ENCODE assay signal across 25 cellular contexts in the genomic region with DNA sequence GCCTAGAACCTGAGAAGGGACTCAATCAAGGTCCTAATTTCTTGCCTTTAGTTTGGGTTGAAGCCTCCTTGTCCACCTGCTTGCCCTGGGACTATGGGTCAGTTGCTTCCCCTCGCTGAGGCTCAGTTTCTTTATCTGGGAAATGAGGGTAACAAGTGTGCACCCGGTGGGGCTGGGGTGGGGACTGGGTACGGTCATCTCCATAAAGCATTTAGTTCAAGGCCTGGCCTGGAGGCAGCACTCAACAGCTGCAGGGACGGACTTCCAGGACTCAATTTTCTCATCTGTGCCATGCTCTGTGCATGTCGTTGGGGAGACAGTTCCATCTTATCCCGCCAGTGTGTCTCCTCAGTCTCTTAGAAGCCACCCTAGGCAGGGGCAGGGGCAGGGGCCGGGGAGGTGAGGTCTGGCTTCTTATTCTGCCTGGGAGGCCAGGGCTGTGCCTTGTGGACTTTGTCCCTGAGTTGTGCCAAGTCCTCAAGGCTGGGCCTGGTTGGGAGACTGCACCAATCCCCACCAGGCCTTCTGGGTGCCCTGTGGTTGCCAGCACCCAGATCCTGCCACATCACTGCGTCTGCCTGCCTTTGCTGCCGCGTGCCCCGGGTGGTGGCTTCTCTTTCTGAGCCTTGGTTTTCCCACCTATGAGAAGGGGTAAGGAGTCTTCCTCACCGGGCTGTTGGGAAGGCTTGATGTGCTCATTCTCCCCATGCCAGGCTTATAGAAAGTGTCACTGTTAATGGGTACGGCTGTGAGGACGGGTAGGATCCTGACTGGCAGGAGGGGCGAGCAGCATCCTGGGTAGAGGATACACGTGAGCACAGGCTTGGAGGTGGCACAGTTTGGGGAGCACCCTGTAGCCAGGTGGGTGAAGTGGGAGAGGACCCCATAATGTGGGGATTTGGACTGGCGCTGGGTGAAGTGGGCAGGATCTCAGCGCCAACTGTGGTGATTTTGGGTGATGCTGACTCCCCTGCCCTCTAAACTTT. TPM values are rescaled to one million over a fixed set of nuclear protein-coding genes. Genes with fewer than 3 reads are reported as not detected.
A peak's percentile ranks its signal among the peaks of the same experiment; 100 is the strongest.
DNase-seq lines count a peak whose midpoint lies in the region; ATAC-seq, FAIRE-seq and TF ChIP-seq lines count a peak whose summit lies in the region.
"Had no signal": no experiment of that assay in that cellular context is flagged by ENCODE, and none has a peak within 500 bp of the region (broad histone marks: within the 10 kb centered on the region; RNA-seq: fewer than 3 reads in every experiment).

No MANE protein-coding gene starts in this region.

- peaks cover 86% of the 10 kb centered on the region for H3K4me1 ChIP-seq in BLaER1
- peaks cover 47% of the 10 kb centered on the region for H3K4me1 ChIP-seq in RWPE2 (ENCODE audit: insufficient read depth, poor library complexity, severe bottlenecking)
- H3K4me1 ChIP-seq in small intestine (ENCODE audit: control insufficient read depth in 2 of 2, insufficient read depth in 1 of 2, low read depth in 1 of 2, low read length in 1 of 2) = peaks cover 8 to 12% of the 10 kb centered on the region in 2 donors

- FAIRE-seq in small intestine (lab: Jason Lieb, UNC) = no peak
- FAIRE-seq: kidney had no signal

- 25 to 64% (median 51%) methylated on average over 18 of the region's 18 CpGs for WGBS in small intestine, 3 donors

- H3K9me3 ChIP-seq in BLaER1 (no peaks in the 10 kb centered on the region), RWPE2 (ENCODE audit: severe bottlenecking) (no peaks in the 10 kb centered on the region), small intestine (ENCODE audit: control insufficient read depth, low read depth) (no peaks in the 10 kb centered on the region)
- H3K9me3 ChIP-seq: gastrocnemius medialis, SJCRH30 had no signal

- ATAC-seq in RWPE2 (ENCODE audit: low read depth) (no peak), HG02610 (IDR thresholded peaks at IDR 0.05; ENCODE audit: unreplicated experiment) (no peak), HG03520 (IDR thresholded peaks at IDR 0.05; ENCODE audit: unreplicated experiment) (no peak)
- ATAC-seq: natural killer cell; stimulated activated naive CD8-positive, alpha-beta T cell treated with anti-CD3 and anti-CD28 coated beads, Interleukin-15, amount 100 ng/mL, for 72 hours had no signal

- peak overlapping the region; percentile 66 for H3K27ac Mint-ChIP-seq in mesothelial cell of epicardium
- H3K27ac Mint-ChIP-seq: activated CD4-positive, alpha-beta T cell treated with anti-CD3 and anti-CD28 coated beads, Interleukin-2, amount 10 ng/mL, durations not matched to agents 7 days and 5 days; CD4-positive, alpha-beta T cell; T-helper 1 cell treated with Interleukin-12 subunit alpha and Interleukin-12 subunit beta and Interleukin-4 antibody, amounts not matched to agents 30 μg/mL and 1 μg/mL, for 36 hours had no signal

- H4K20me1 ChIP-seq in BLaER1 = peaks cover 100% of the 10 kb centered on the region

- H3K27ac ChIP-seq in BLaER1 (peak overlapping the region; percentile 36; the same call in 1 of the 2 replicates), RWPE2 (ENCODE audit: poor library complexity, severe bottlenecking) (peak overlapping the region; percentile 96), small intestine (ENCODE audit: low read depth in 1 of 2, low read length in 1 of 2) (peak overlapping the region; percentile 79 to 84)
- H3K27ac ChIP-seq: gastrocnemius medialis, PC-9, SJCRH30 had no signal

- H3K4me3 ChIP-seq in BLaER1 = no peak overlapping the region
- H3K4me3 ChIP-seq in RWPE2 (ENCODE audit: severe bottlenecking) = no peak overlapping the region
- peak overlapping the region in 1 of 2 donors; percentile 37 for H3K4me3 ChIP-seq in small intestine (ENCODE audit: low read depth in 1 of 2, low read length in 2 of 2)
- H3K4me3 ChIP-seq: gastrocnemius medialis, PC-9, SJCRH30 had no signal

- H3K4me2 ChIP-seq in BLaER1 = peak overlapping the region; percentile 76
- H3K4me2 ChIP-seq: PC-9 had no signal

- H3K27me3 ChIP-seq in BLaER1 (no peaks in the 10 kb centered on the region), RWPE2 (ENCODE audit: insufficient read depth, poor library complexity, severe bottlenecking) (no peaks in the 10 kb centered on the region), small intestine (ENCODE audit: control insufficient read depth in 2 of 2, insufficient read depth in 2 of 2, low read length in 2 of 2) (no peaks in the 10 kb centered on the region)
- H3K27me3 ChIP-seq: gastrocnemius medialis, SJCRH30 had no signal

- no peak overlapping the region for H3K9ac ChIP-seq in BLaER1

- peaks cover 17% of the 10 kb centered on the region for H3K36me3 Mint-ChIP-seq in mesothelial cell of epicardium
- H3K36me3 Mint-ChIP-seq: natural killer cell had no signal

- TF ChIP-seq CTCF in RWPE2 (IDR thresholded peaks at IDR 0.05; ENCODE audit: poor library complexity, severe bottlenecking) (no peak), mesothelial cell of epicardium (IDR thresholded peaks at IDR 0.05; ENCODE audit: unreplicated experiment) (no peak)

- DNase-seq in RWPE2 (ENCODE audit: low spot score) (peak; percentile 78), mesothelial cell of epicardium (ENCODE audit: low spot score in 2 of 2, unreplicated experiment in 2 of 2) (no peak), small intestine (peak; percentile 96), NCI-H1048 (lab: John Stamatoyannopoulos, UW) (no peak), DMS79 (lab: John Stamatoyannopoulos, UW) (no peak)
- DNase-seq: activated CD4-positive, alpha-beta T cell treated with anti-CD3 and anti-CD28 coated beads, Interleukin-2, amount 10 ng/mL, durations not matched to agents 7 days and 5 days; amniotic stem cell; CD4-positive, alpha-beta T cell; effector CD4-positive, alpha-beta T cell; gastrocnemius medialis; GF-D8; kidney; mammary epithelial cell; MM.1S; natural killer cell; NCI-H1694; NCI-H748 treated with DMSO at 0.1 percent for 48 hours; PC-9; SJCRH30; stimulated activated CD4-positive, alpha-beta T cell treated with anti-CD3 and anti-CD28 coated beads, Interleukin-2, amount 100 ng/mL, for 48 hours; stimulated activated naive CD8-positive, alpha-beta T cell treated with anti-CD3 and anti-CD28 coated beads, Interleukin-15, amount 100 ng/mL, for 72 hours had no signal

- no peak overlapping the region for H3K4me3 Mint-ChIP-seq in mesothelial cell of epicardium
- H3K4me3 Mint-ChIP-seq: activated CD4-positive, alpha-beta T cell treated with anti-CD3 and anti-CD28 coated beads, Interleukin-2, amount 10 ng/mL, durations not matched to agents 7 days and 5 days; CD4-positive, alpha-beta T cell; natural killer cell; stimulated activated naive CD8-positive, alpha-beta T cell treated with anti-CD3 and anti-CD28 coated beads, Interleukin-15, amount 100 ng/mL, for 72 hours; T-helper 1 cell treated with Interleukin-12 subunit alpha and Interleukin-12 subunit beta and Interleukin-4 antibody, amounts not matched to agents 30 μg/mL and 1 μg/mL, for 36 hours had no signal

- no peaks in the 10 kb centered on the region for H3K9me3 Mint-ChIP-seq in mesothelial cell of epicardium
- H3K9me3 Mint-ChIP-seq: activated CD4-positive, alpha-beta T cell treated with anti-CD3 and anti-CD28 coated beads, Interleukin-2, amount 10 ng/mL, durations not matched to agents 7 days and 5 days; CD4-positive, alpha-beta T cell; natural killer cell; T-helper 1 cell treated with Interleukin-12 subunit alpha and Interleukin-12 subunit beta and Interleukin-4 antibody, amounts not matched to agents 30 μg/mL and 1 μg/mL, for 36 hours had no signal

- peaks cover 22% of the 10 kb centered on the region for H3K4me1 Mint-ChIP-seq in mesothelial cell of epicardium
- H3K4me1 Mint-ChIP-seq: activated CD4-positive, alpha-beta T cell treated with anti-CD3 and anti-CD28 coated beads, Interleukin-2, amount 10 ng/mL, durations not matched to agents 7 days and 5 days had no signal

- H3K27me3 Mint-ChIP-seq in mesothelial cell of epicardium (ENCODE audit: low read depth) = no peaks in the 10 kb centered on the region
- H3K27me3 Mint-ChIP-seq: activated CD4-positive, alpha-beta T cell treated with anti-CD3 and anti-CD28 coated beads, Interleukin-2, amount 10 ng/mL, durations not matched to agents 7 days and 5 days; CD4-positive, alpha-beta T cell; stimulated activated naive CD8-positive, alpha-beta T cell treated with anti-CD3 and anti-CD28 coated beads, Interleukin-15, amount 100 ng/mL, for 72 hours had no signal

- H3K36me3 ChIP-seq in BLaER1 = peaks cover 46% of the 10 kb centered on the region
- H3K36me3 ChIP-seq in RWPE2 (ENCODE audit: low read depth) = peaks cover 44% of the 10 kb centered on the region
- H3K36me3 ChIP-seq in small intestine (ENCODE audit: control insufficient read depth in 2 of 2, insufficient read depth in 2 of 2, low read length in 2 of 2) = no peaks in the 10 kb centered on the region
- H3K36me3 ChIP-seq: gastrocnemius medialis, SJCRH30 had no signal

RNA-seq across cellular contexts. Expression of gene SRC, which starts 8.6 kb away (rescaled TPM):
- total RNA-seq in mesothelial cell of epicardium = 81.2 to 85.2 TPM (median 81.3 TPM) in 3 replicates
- 100 to 1,000 TPM in 1 of 3 donors, 10 to 100 TPM in 2; 70.8 to 107 (median 83.6) TPM for polyA plus RNA-seq in small intestine

Comparison
In these comparisons a context has a peak if more than half of its experiments do, and no peak if none do; other contexts are left out.
1. H3K27ac ChIP-seq: peak in every context shown above with its lines; median percentile 96 in RWPE2; 82 in small intestine; 36 in BLaER1.
2. DNase-seq: peak in RWPE2 (single experiment) and small intestine (single experiment); none in mesothelial cell of epicardium (0 of 2), NCI-H1048 (single experiment) and DMS79 (single experiment).